18 cellular contexts compared by ENCODE assay signal in genomic region chr1:227901239-227901905, GRCh38. TPM values are rescaled to one million over a fixed set of nuclear protein-coding genes. Genes with fewer than 3 reads are reported as not detected.
A peak's percentile ranks its signal among the peaks of the same experiment; 100 is the strongest.
DNase-seq lines count a peak whose midpoint lies in the region; ATAC-seq, FAIRE-seq and TF ChIP-seq lines count a peak whose summit lies in the region.
"Had no signal": no experiment of that assay in that cellular context is flagged by ENCODE, and none has a peak within 500 bp of the region (broad histone marks: within the 10 kb centered on the region; RNA-seq: fewer than 3 reads in every experiment).

No MANE protein-coding gene starts in this region.

- in situ Hi-C loops in K562 (cut with MboI), result no loop called here

- no peak overlapping the region for H2BK15ac ChIP-seq in H9 (ENCODE audit: low read depth, low read length)

- H3K9me3 ChIP-seq in H9 (ENCODE audit: control insufficient read depth, low read depth, low read length), result no peaks in the 10 kb centered on the region
- H3K9me3 ChIP-seq in K562 (replicated peaks; ENCODE audit: control insufficient read depth, insufficient read depth, low read depth, low read length), result no peaks in the 10 kb centered on the region
- no peaks in the 10 kb centered on the region for H3K9me3 ChIP-seq in kidney (ENCODE audit: control insufficient read depth in 1 of 2, low read length in 2 of 2)
- H3K9me3 ChIP-seq in sigmoid colon, result no peaks in the 10 kb centered on the region
- H3K9me3 ChIP-seq in SK-N-SH, result no peaks in the 10 kb centered on the region
- H3K9me3 ChIP-seq: esophagus squamous epithelium, HAP-1, MG63 had no signal

- H3K4me1 ChIP-seq in H9 (ENCODE audit: insufficient read depth, low read length), result no peaks in the 10 kb centered on the region
- H3K4me1 ChIP-seq in K562 (replicated peaks in 1 of 2; ENCODE audit: control insufficient read depth in 2 of 2, insufficient read depth in 2 of 2, low read length in 2 of 2), result peaks cover 0 to 48% of the 10 kb centered on the region in 2 experiments; a peak in 2 of 5 replicates
- H3K4me1 ChIP-seq in kidney (ENCODE audit: control insufficient read depth in 1 of 2, insufficient read depth in 1 of 2, low read depth in 1 of 2, low read length in 2 of 2), result no peaks in the 10 kb centered on the region
- peaks cover 0 to 2% (median under 1%) of the 10 kb centered on the region in 4 donors for H3K4me1 ChIP-seq in sigmoid colon
- no peaks in the 10 kb centered on the region for H3K4me1 ChIP-seq in SK-N-SH (ENCODE audit: control insufficient read depth in 1 of 2, insufficient read depth in 2 of 2, low read depth in 1 of 2, low read length in 1 of 2)
- H3K4me1 ChIP-seq: HAP-1 had no signal

- H3K23me2 ChIP-seq in H9 (ENCODE audit: insufficient read length, low read depth, low read length, poor library complexity, severe bottlenecking), result no peaks in the 10 kb centered on the region

- H4K91ac ChIP-seq in H9 (ENCODE audit: insufficient read length, low read depth, low read length), result no peak overlapping the region

- H3K4me3 ChIP-seq in K562, result no peak overlapping the region
- no peak overlapping the region for H3K4me3 ChIP-seq in kidney (ENCODE audit: low read length in 2 of 2)
- H3K4me3 ChIP-seq in sigmoid colon, result no peak overlapping the region
- no peak overlapping the region for H3K4me3 ChIP-seq in SK-N-SH (ENCODE audit: low read depth in 2 of 2, low read length in 1 of 2)
- H3K4me3 ChIP-seq: esophagus squamous epithelium, HAP-1, MG63 had no signal

- H3K27me3 ChIP-seq in H9 (ENCODE audit: insufficient read depth, low read length) (no peaks in the 10 kb centered on the region), K562 (ENCODE audit: control insufficient read depth in 2 of 2, insufficient read depth in 2 of 2, low read length in 2 of 2) (0 out of 5 replicates have a peak, but pooled peaks cover 0 to under 1% of the 10 kb centered on the region in 2 experiments), sigmoid colon (no peaks in the 10 kb centered on the region), SK-N-SH (ENCODE audit: insufficient read depth) (no peaks in the 10 kb centered on the region)
- H3K27me3 ChIP-seq: esophagus squamous epithelium, MG63 had no signal

- no peak for TF ChIP-seq RAD21 in K562 (CRISPR knock-in tag; conservative IDR thresholded peaks at IDR 0.05 in 1 of 2, IDR thresholded peaks at IDR 0.05 in 1 of 2)
- no peak for TF ChIP-seq RAD21 in SK-N-SH (IDR thresholded peaks at IDR 0.05; ENCODE audit: low read length)

- H4K20me1 ChIP-seq in H9 (ENCODE audit: control insufficient read depth, insufficient read depth, insufficient read length) (no peaks in the 10 kb centered on the region), K562 (replicated peaks; ENCODE audit: control insufficient read depth, insufficient read depth, low read length) (no peaks in the 10 kb centered on the region; the same call in 1 of the 2 replicates), SK-N-SH (ENCODE audit: insufficient read depth) (no peaks in the 10 kb centered on the region)

- CTCF ChIA-PET in K562 (lab: Yijun Ruan, JAX; ENCODE audit: low intra/inter-chr PET ratio) (interaction anchor here (0.5 kb wide), 1 partner anchor 50 kb away, joined by 3 read pairs; no protein-coding TSS in a partner anchor), SK-N-SH (lab: Yijun Ruan, JAX) (interaction anchor here (0.7 to 1.3 kb wide), 2 partner anchors 15 to 139 kb away, joined by 3 read pairs; no protein-coding TSS in a partner anchor)

- H3K79me1 ChIP-seq in H9 (ENCODE audit: insufficient read depth, low read depth, low read length, poor library complexity, severe bottlenecking), result no peaks in the 10 kb centered on the region

- H3K9me1 ChIP-seq in K562 (ENCODE audit: control insufficient read depth, insufficient read depth, low read length), result peaks cover 6% of the 10 kb centered on the region

- intact Hi-C loops in K562 (cut with micrococcal nuclease), result no loop called here
- intact Hi-C loops in kidney (cut with DNase I), result no loop called here
- intact Hi-C loops in sigmoid colon (cut with DNase I), result no loop called here

- TF ChIP-seq CTCF in H9 (conservative IDR thresholded peaks at IDR 0.05) (no peak), K562 (IDR thresholded peaks at IDR 0.05 in 2 of 3, conservative IDR thresholded peaks at IDR 0.05 in 1 of 3; ENCODE audit: insufficient read depth in 2 of 3, low read depth in 1 of 3, low read length in 3 of 3) (no peak), kidney (IDR thresholded peaks at IDR 0.05; ENCODE audit: borderline replicate concordance, extremely low read depth, insufficient read depth) (no peak), sigmoid colon (IDR thresholded peaks at IDR 0.05) (no peak), HFFc6 (IDR thresholded peaks at IDR 0.05) (no peak), SK-N-SH (IDR thresholded peaks at IDR 0.05) (no peak)

- no peak overlapping the region for H3T11ph ChIP-seq in H9 (ENCODE audit: low read length)

- H3K56ac ChIP-seq in H9 (ENCODE audit: insufficient read length, low read depth, low read length), result no peak overlapping the region

- no peak overlapping the region for H3K23ac ChIP-seq in H9 (ENCODE audit: insufficient read length, low read depth, low read length)

- DNase-seq in H9 (peak; percentile 17), K562 (ENCODE audit: extremely low read depth in 1 of 4, low spot score in 3 of 4) (no peak), kidney (peak; percentile 59), sigmoid colon (peak; percentile 52), HFFc6 (no peak), SK-N-SH (no peak), SIG-M5 treated with dmso at 0.1 percent for 504 hours (lab: John Stamatoyannopoulos, UW; ENCODE audit: unreplicated experiment) (no peak)
- DNase-seq: activated CD4-positive, alpha-beta T cell treated with anti-CD3 and anti-CD28 coated beads, Interleukin-2, amount 50 U/mL, for 48 hours; esophagus squamous epithelium; NCI-H1417; retina; stimulated activated naive CD8-positive, alpha-beta T cell treated with anti-CD3 and anti-CD28 coated beads, Interleukin-15, Interleukin-2, amounts not matched to agents 100 U/mL and 50 U/mL, for 24 hours; T-helper 9 cell had no signal

- no peak overlapping the region for H3K4ac ChIP-seq in H9 (ENCODE audit: low read depth, low read length)

- H3K36me3 Mint-ChIP-seq in H9 (ENCODE audit: insufficient read depth in 1 of 3, low read depth in 3 of 3) (no peaks in the 10 kb centered on the region; a peak in 1 of 7 replicates), HFFc6 (ENCODE audit: low read depth) (no peaks in the 10 kb centered on the region)

- TF ChIP-seq EP300 in K562 (IDR thresholded peaks at IDR 0.05; ENCODE audit: low read length) (no peak), sigmoid colon (IDR thresholded peaks at IDR 0.05) (no peak), SK-N-SH (IDR thresholded peaks at IDR 0.05; ENCODE audit: borderline replicate concordance in 1 of 2, low read depth in 1 of 2, low read length in 1 of 2) (no peak)

- no peak overlapping the region for H2BK20ac ChIP-seq in H9 (ENCODE audit: low read depth, low read length, poor library complexity, severe bottlenecking)

- H3K9me3 Mint-ChIP-seq in H9 (no peaks in the 10 kb centered on the region), HFFc6 (no peaks in the 10 kb centered on the region)
- H3K9me3 Mint-ChIP-seq: CD4-positive, alpha-beta T cell had no signal

- H4K8ac ChIP-seq in H9 (replicated peaks; ENCODE audit: insufficient read length, low read depth, low read length), result no peak overlapping the region

- H3K36me3 ChIP-seq in K562 (ENCODE audit: control insufficient read depth, insufficient read depth, low read length) (no peaks in the 10 kb centered on the region), kidney (ENCODE audit: control insufficient read depth in 1 of 2, insufficient read depth in 2 of 2, low read length in 2 of 2) (no peaks in the 10 kb centered on the region), sigmoid colon (no peaks in the 10 kb centered on the region), SK-N-SH (replicated peaks in 1 of 2; ENCODE audit: control insufficient read depth in 1 of 2, insufficient read depth in 2 of 2, low read length in 1 of 2) (no peaks in the 10 kb centered on the region)
- H3K36me3 ChIP-seq: esophagus squamous epithelium, HAP-1, MG63 had no signal

- no peak for FAIRE-seq in K562 (lab: Jason Lieb, UNC)
- FAIRE-seq in kidney (lab: Jason Lieb, UNC), result no peak
- FAIRE-seq: frontal cortex, islet of Langerhans had no signal

- H3F3A ChIP-seq in SK-N-SH (replicated peaks; ENCODE audit: insufficient read depth), result no peaks in the 10 kb centered on the region

- H3K27me3 Mint-ChIP-seq in H9 (ENCODE audit: low read depth), result no peaks in the 10 kb centered on the region
- H3K27me3 Mint-ChIP-seq in HFFc6 (ENCODE audit: insufficient read depth), result peaks cover 6% of the 10 kb centered on the region
- H3K27me3 Mint-ChIP-seq: CD4-positive, alpha-beta T cell had no signal

- H3K27ac Mint-ChIP-seq in H9 (peak overlapping the region in 1 of 3 experiments; percentile 40; a peak in 3 of 7 replicates), HFFc6 (no peak overlapping the region)
- H3K27ac Mint-ChIP-seq: CD4-positive, alpha-beta T cell had no signal

- no peak for ATAC-seq in K562
- ATAC-seq: stimulated activated naive CD8-positive, alpha-beta T cell treated with anti-CD3 and anti-CD28 coated beads, Interleukin-15, Interleukin-2, amounts not matched to agents 100 U/mL and 50 U/mL, for 24 hours had no signal

- H2BK5ac ChIP-seq in H9 (ENCODE audit: insufficient read length, low read length), result no peak overlapping the region

- H3K4me1 Mint-ChIP-seq in H9, result peaks cover 0 to 9% of the 10 kb centered on the region in 2 experiments; a peak in 2 of 4 replicates
- H3K4me1 Mint-ChIP-seq in HFFc6 (ENCODE audit: low read depth), result no peaks in the 10 kb centered on the region

- no peak overlapping the region for H4K5ac ChIP-seq in H9 (ENCODE audit: insufficient read length, low read depth, low read length)

- H3K14ac ChIP-seq in H9 (ENCODE audit: insufficient read depth, low read length), result no peak overlapping the region

- H3K4me3 Mint-ChIP-seq in H9 (no peak overlapping the region), HFFc6 (no peak overlapping the region)
- H3K4me3 Mint-ChIP-seq: CD4-positive, alpha-beta T cell had no signal

- H3K79me2 ChIP-seq in H9 (ENCODE audit: insufficient read depth, low read length) (no peaks in the 10 kb centered on the region), K562 (ENCODE audit: control insufficient read depth, insufficient read depth, low read length) (no peaks in the 10 kb centered on the region), SK-N-SH (ENCODE audit: insufficient read depth) (no peaks in the 10 kb centered on the region)

- no peak for TF ChIP-seq POLR2A in K562 (conservative IDR thresholded peaks at IDR 0.05)
- no peak for TF ChIP-seq POLR2A in sigmoid colon (IDR thresholded peaks at IDR 0.05)

- no peak overlapping the region for H3K18ac ChIP-seq in H9 (ENCODE audit: insufficient read length, low read depth, low read length)

- no TSS peak for BruUV-seq in K562 (replicated peaks; lab: Mats Ljungman, UMichigan)

- H3K9ac ChIP-seq in H9 (ENCODE audit: extremely low read depth, insufficient read length, low read length) (no peak overlapping the region), K562 (ENCODE audit: insufficient read depth in 1 of 2, low read depth in 2 of 2, low read length in 2 of 2) (no peak overlapping the region), kidney (ENCODE audit: low read length in 2 of 2) (no peak overlapping the region), SK-N-SH (no peak overlapping the region)

- POLR2A ChIA-PET in K562 (lab: Yijun Ruan, JAX) (interaction anchor here (0.6 kb wide), 1 partner anchor 136 kb away, joined by 3 read pairs; no protein-coding TSS in a partner anchor), SK-N-SH (lab: Yijun Ruan, JAX) (no interaction called here)

- H2AFZ ChIP-seq in H9 (ENCODE audit: low read length) (no peak overlapping the region), K562 (ENCODE audit: low read depth, low read length) (no peak overlapping the region), SK-N-SH (ENCODE audit: low read depth) (no peak overlapping the region)

- no CpG with 5 or more reads among the region's 13 CpGs for WGBS in H9 (ENCODE audit: extremely low coverage, insufficient read length, low lambda C conversion rate)
- 13% methylated on average over 11 of the region's 13 CpGs for WGBS in K562 (ENCODE audit: insufficient coverage, low coverage, missing lambda C conversion rate)
- 92 to 94% methylated on average over 13 of the region's 13 CpGs for WGBS in sigmoid colon, 2 donors
- 62% methylated on average over 9 of the region's 13 CpGs for WGBS in SK-N-SH (ENCODE audit: low lambda C conversion rate)

- H2AK5ac ChIP-seq in H9 (ENCODE audit: insufficient read length, low read length), result no peak overlapping the region

- H2BK120ac ChIP-seq in H9 (ENCODE audit: low read depth, low read length, poor library complexity, severe bottlenecking), result no peak overlapping the region

- H3K27ac ChIP-seq in H9 (ENCODE audit: insufficient read length, low read depth, low read length) (no peak overlapping the region), K562 (ENCODE audit: extremely low read depth, low read depth, low read length) (no peak overlapping the region), kidney (ENCODE audit: low read depth in 2 of 2, low read length in 2 of 2) (no peak overlapping the region), sigmoid colon (no peak overlapping the region), SK-N-SH (ENCODE audit: low read depth in 2 of 2, low read length in 1 of 2) (no peak overlapping the region)
- H3K27ac ChIP-seq: esophagus squamous epithelium had no signal

- H3K4me2 ChIP-seq in H9 (ENCODE audit: insufficient read depth, insufficient read length, low read length) (no peak overlapping the region), K562 (ENCODE audit: insufficient read depth, low read length) (no peak overlapping the region), SK-N-SH (no peak overlapping the region)

- no peak overlapping the region for H2BK12ac ChIP-seq in H9 (ENCODE audit: insufficient read length, low read depth, low read length)

- H3K9me2 ChIP-seq in SK-N-SH, result no peaks in the 10 kb centered on the region

RNA-seq across cellular contexts. Expression of gene WNT9A, which starts 46.4 kb away (rescaled TPM):
- total RNA-seq in H9 (2021) (0.66 and 0.77 TPM in 2 replicates), K562 (2014; rRNA removed) (0.04 TPM in 1 of 2 replicates, not detected in the other), K562 (2014; rRNA removed; fragmentation: Illumina TruSeq; extraction: Trizol) (0.04 TPM in 1 of 2 replicates, not detected in the other), K562 (2015; rRNA removed; fragmentation: Illumina TruSeq; extraction: Trizol) (not detected in 2 replicates), K562 (2021) (0.04 and 0.16 TPM in 2 replicates), kidney (3.1 TPM), sigmoid colon (10 to 100 TPM in 1 of 4 donors, 1 to 10 TPM in 3; 6.4 to 25.5 (median 8.7) TPM)
- total RNA-seq in K562 (2011; cell fraction: chromatin; rRNA removed; ENCODE audit: low replicate concordance), result 0.44 and 0.51 TPM in 2 replicates
- 0.26 and 0.67 TPM in 2 replicates for total RNA-seq in K562 (2011; cell fraction: nucleolus; rRNA removed)
- 0.37 and 0.61 TPM in 2 replicates for total RNA-seq in K562 (2011; cell fraction: nucleoplasm; rRNA removed)
- polyA plus RNA-seq in K562 (2011; rRNA removed) (0.10 and 0.12 TPM in 2 replicates), K562 (2014; fragmentation: Illumina TruSeq; extraction: Trizol) (0.03 and 0.07 TPM in 2 replicates), K562 (2014; fragmentation: Nextera tagmentation; extraction: Ambion mirVana) (not detected), K562 (2014; rRNA removed) (0.07 and 0.17 TPM in 2 replicates), kidney (ENCODE audit: insufficient read depth, low read depth, low replicate concordance) (0.58 TPM), sigmoid colon (1 to 10 TPM in 1 of 3 donors, under 1 TPM in 2; 0.23 to 2.8 (median 0.60) TPM), SK-N-SH (2012; rRNA removed) (0.31 and 0.36 TPM in 2 replicates)
- polyA plus RNA-seq in K562 (2011; cell fraction: cytosol; rRNA removed), result 0.09 and 0.19 TPM in 2 replicates
- 0.30 and 0.39 TPM in 2 replicates for polyA plus RNA-seq in K562 (2011; cell fraction: nucleus; rRNA removed)
- polyA plus RNA-seq in K562 (2012), result 0.12 and 0.19 TPM in 2 replicates
- 0.25 and 0.36 TPM in 2 replicates for polyA minus RNA-seq in K562 (2011; rRNA and poly(A)+ RNA removed)
- polyA minus RNA-seq in K562 (2011; cell fraction: cytosol; rRNA and poly(A)+ RNA removed), result 0.46 TPM in 1 of 2 replicates, not detected in the other
- 0.11 and 0.13 TPM in 2 replicates for polyA minus RNA-seq in K562 (2011; cell fraction: nucleus; rRNA and poly(A)+ RNA removed)
- under 1 TPM; 0.17 to 0.67 (median 0.57) TPM for total RNA-seq in HFFc6 (2021; fragmentation: NEBNext Ultra II Directional; extraction: Animal tissue kit (Norgen Biotek cat#: 25700))
- polyA plus RNA-seq in SK-N-SH (2012; cell fraction: cytosol; rRNA removed), result 0.26 and 0.31 TPM in 2 replicates
- 0.50 and 0.67 TPM in 2 replicates for polyA plus RNA-seq in SK-N-SH (2012; cell fraction: nucleus; rRNA removed)
- total RNA-seq: CD4-positive, alpha-beta T cell had no signal

Comparison
In these comparisons a context has a peak if more than half of its experiments do, and no peak if none do; other contexts are left out.
1. DNase-seq: peak in H9 (single experiment), kidney (single experiment) and sigmoid colon (single experiment); none in K562 (0 of 4), HFFc6 (single experiment), SK-N-SH (single experiment) and SIG-M5 treated with dmso at 0.1 percent for 504 hours (single experiment).